8 cellular contexts compared by ENCODE assay signal in genomic region chr7:30974605-30975256, GRCh38. TPM values are rescaled to one million over a fixed set of nuclear protein-coding genes. Genes with fewer than 3 reads are reported as not detected.
A peak's percentile ranks its signal among the peaks of the same experiment; 100 is the strongest.
DNase-seq lines count a peak whose midpoint lies in the region; ATAC-seq and TF ChIP-seq lines count a peak whose summit lies in the region.

No MANE protein-coding gene starts in this region.

- H3K9me3 ChIP-seq in mucosa of descending colon = no peaks in the 10 kb centered on the region

- H3K4me3 ChIP-seq in dorsolateral prefrontal cortex = no peak overlapping the region
- H3K4me3 ChIP-seq in mucosa of descending colon = no peak overlapping the region

- peaks cover 0 to 85% (median 25%) of the 10 kb centered on the region in 45 donors for H3K27me3 ChIP-seq in dorsolateral prefrontal cortex

- no peak overlapping the region for H3K27ac ChIP-seq in dorsolateral prefrontal cortex

- DNase-seq in NCI-H1436 (lab: John Stamatoyannopoulos, UW) (peak; percentile 12), NCI-H1436 treated with DMSO at 0.1 percent for 48 hours (lab: John Stamatoyannopoulos, UW) (no peak), SK-N-DZ (ENCODE audit: low spot score) (peak; percentile 69), dorsolateral prefrontal cortex (peak in 1 of 10 donors; percentile 30), mucosa of descending colon (peak in 2 of 3 donors; percentile 82 to 86), T1000 (lab: John Stamatoyannopoulos, UW) (no peak)

- ATAC-seq in GM21381 (IDR thresholded peaks at IDR 0.05; ENCODE audit: unreplicated experiment) (peak; percentile 90), HG03469 (IDR thresholded peaks at IDR 0.05; ENCODE audit: unreplicated experiment) (peak; percentile 89), mucosa of descending colon (peak; percentile 94)

- no peaks in the 10 kb centered on the region for H3K4me1 ChIP-seq in mucosa of descending colon (ENCODE audit: low read depth)

- no peaks in the 10 kb centered on the region for H3K36me3 ChIP-seq in mucosa of descending colon (ENCODE audit: low read depth)

- intact Hi-C loops in dorsolateral prefrontal cortex (cut with DNase I) (loop anchor here in 1 of 2 donors (5.0 kb wide), 1 partner anchor 172 kb away; no protein-coding TSS in a partner anchor), mucosa of descending colon (cut with DNase I, micrococcal nuclease) (loop anchor here (5.0 kb wide), 1 partner anchor 172 kb away; no protein-coding TSS in a partner anchor)

- TF ChIP-seq CTCF in dorsolateral prefrontal cortex (IDR thresholded peaks at IDR 0.05 in 54 of 56, conservative IDR thresholded peaks at IDR 0.05 in 2 of 56; ENCODE audit: low read depth in 1 of 56, partially characterized antibody in 56 of 56) = peak in 54 of 56 donors; percentile 14 to 65 (median 42)
- TF ChIP-seq CTCF in mucosa of descending colon (IDR thresholded peaks at IDR 0.05) = peak; percentile 54

RNA-seq across cellular contexts. Expression of gene GHRHR, which starts 11.0 kb away (rescaled TPM):
- not detected in 2 replicates for polyA plus RNA-seq in SK-N-DZ (2014; cell fraction: cytosol; rRNA removed)
- polyA plus RNA-seq in SK-N-DZ (2014; cell fraction: nucleus; rRNA removed) = not detected in 2 replicates
- total RNA-seq in dorsolateral prefrontal cortex = 1 to 10 TPM in 99 of 120 experiments, under 1 TPM in 1, not detected in 20; 0.85 to 8.8 (median 3.5) TPM
- not detected for total RNA-seq in mucosa of descending colon

Comparison
In these comparisons a context has a peak if more than half of its experiments do, and no peak if none do; other contexts are left out.
1. DNase-seq: peak in NCI-H1436 (single experiment), SK-N-DZ (single experiment) and mucosa of descending colon (2 of 3); none in NCI-H1436 treated with DMSO at 0.1 percent for 48 hours (single experiment) and T1000 (single experiment).
2. Peak in every context shown above with its lines, with median percentiles within 50 percentile points of each other: ATAC-seq.